ENCODE assay signal across 27 cellular contexts in genomic region chr10:44334091-44334490, GRCh38. TPM values are rescaled to one million over a fixed set of nuclear protein-coding genes. Genes with fewer than 3 reads are reported as not detected.
"Had no signal": no experiment of that assay in that cellular context is flagged by ENCODE, and none has a peak within 500 bp of the region (broad histone marks: within the 10 kb centered on the region; RNA-seq: fewer than 3 reads in every experiment).

No MANE protein-coding gene starts in this region.

- ATAC-seq: activated T-cell treated with anti-CD3 and anti-CD28 coated beads, Interleukin-2, amount 50 U/mL, for 4 hours; right lobe of liver; stimulated activated memory B cell treated with anti-CD40 and anti-IgM and Interleukin-4, amounts not matched to agents 10 μg/mL and 1 μg/mL and 100 μg/mL, for 72 hours; stimulated activated naive CD8-positive, alpha-beta T cell treated with anti-CD3 and anti-CD28 coated beads, Interleukin-15, amount 100 ng/mL, for 72 hours; upper lobe of right lung had no signal

- H3K27me3 ChIP-seq: colonic mucosa, dorsolateral prefrontal cortex, right lobe of liver, thyroid gland, upper lobe of right lung had no signal

- H3K4me1 Mint-ChIP-seq: activated CD4-positive, alpha-beta T cell treated with anti-CD3 and anti-CD28 coated beads, Interleukin-2, amount 10 ng/mL, durations not matched to agents 24 days and 14 days; activated naive CD4-positive, alpha-beta T cell treated with anti-CD3 and anti-CD28 coated beads, Interleukin-2, amount 50 U/mL, for 24 hours; naive B cell; stimulated activated memory B cell treated with anti-CD40 and anti-IgM and Interleukin-4, amounts not matched to agents 10 μg/mL and 1 μg/mL and 100 μg/mL, for 72 hours; stimulated activated naive CD8-positive, alpha-beta T cell treated with anti-CD3 and anti-CD28 coated beads, Interleukin-15, amount 100 ng/mL, for 72 hours had no signal

- H3K36me3 Mint-ChIP-seq: activated CD4-positive, alpha-beta memory T cell treated with anti-CD3 and anti-CD28 coated beads for 36 hours; activated naive CD4-positive, alpha-beta T cell treated with anti-CD3 and anti-CD28 coated beads, Interleukin-2, amount 50 U/mL, for 24 hours; mesothelial cell of epicardium; naive B cell; stimulated activated memory B cell treated with anti-CD40 and anti-IgM and Interleukin-4, amounts not matched to agents 10 μg/mL and 1 μg/mL and 100 μg/mL, for 72 hours had no signal

- H3K27me3 Mint-ChIP-seq: stimulated activated memory B cell treated with anti-CD40 and anti-IgM and Interleukin-4, amounts not matched to agents 10 μg/mL and 1 μg/mL and 100 μg/mL, for 72 hours had no signal

- H3K4me1 ChIP-seq: colonic mucosa, right lobe of liver, upper lobe of right lung had no signal

- DNase-seq: activated CD4-positive, alpha-beta memory T cell treated with anti-CD3 and anti-CD28 coated beads for 36 hours; activated CD4-positive, alpha-beta T cell treated with anti-CD3 and anti-CD28 coated beads, Interleukin-2, amount 10 ng/mL, durations not matched to agents 24 days and 14 days; activated CD4-positive, CD25-positive, alpha-beta regulatory T cell treated with anti-CD3 and anti-CD28 coated beads, Interleukin-2, amount 50 U/mL, for 72 hours; activated T-cell treated with anti-CD3 and anti-CD28 coated beads, Interleukin-2, amount 50 U/mL, for 4 hours; cerebellar nuclear complex; colonic mucosa; effector memory CD4-positive, alpha-beta T cell; glutamatergic neuron; left cardiac atrium; left ventricle myocardium superior; naive B cell; nucleus accumbens; right lobe of liver; small intestine; stimulated activated CD4-positive, alpha-beta T cell treated with anti-CD3 and anti-CD28 coated beads, Interleukin-1b, Interleukin-23, amount 100 ng/mL, for 48 hours; stimulated activated CD4-positive, alpha-beta T cell treated with anti-CD3 and anti-CD28 coated beads, Interleukin-4, amount 100 ng/mL, for 4 hours; stimulated activated CD8-positive, alpha-beta memory T cell treated with anti-CD3 and anti-CD28 coated beads, Interleukin-4, amount 100 ng/mL, for 48 hours; stimulated activated naive CD8-positive, alpha-beta T cell treated with anti-CD3 and anti-CD28 coated beads, Interleukin-15, amount 100 ng/mL, for 72 hours; substantia nigra; T-helper 2 cell; upper lobe of right lung had no signal

- H3K4me3 Mint-ChIP-seq: activated CD4-positive, alpha-beta memory T cell treated with anti-CD3 and anti-CD28 coated beads for 36 hours; activated CD4-positive, alpha-beta T cell treated with anti-CD3 and anti-CD28 coated beads, Interleukin-2, amount 10 ng/mL, durations not matched to agents 24 days and 14 days; activated naive CD4-positive, alpha-beta T cell treated with anti-CD3 and anti-CD28 coated beads, Interleukin-2, amount 50 U/mL, for 24 hours; activated T-cell treated with anti-CD3 and anti-CD28 coated beads, Interleukin-2, amount 50 U/mL, for 4 hours; mesothelial cell of epicardium; naive B cell; stimulated activated memory B cell treated with anti-CD40 and anti-IgM and Interleukin-4, amounts not matched to agents 10 μg/mL and 1 μg/mL and 100 μg/mL, for 72 hours; stimulated activated naive CD8-positive, alpha-beta T cell treated with anti-CD3 and anti-CD28 coated beads, Interleukin-15, amount 100 ng/mL, for 72 hours had no signal

- H3K27ac ChIP-seq: colonic mucosa, right lobe of liver, thyroid gland, upper lobe of right lung had no signal

- H3K27ac Mint-ChIP-seq: activated CD4-positive, alpha-beta memory T cell treated with anti-CD3 and anti-CD28 coated beads for 36 hours; activated CD4-positive, alpha-beta T cell treated with anti-CD3 and anti-CD28 coated beads, Interleukin-2, amount 10 ng/mL, durations not matched to agents 24 days and 14 days; activated naive CD4-positive, alpha-beta T cell treated with anti-CD3 and anti-CD28 coated beads, Interleukin-2, amount 50 U/mL, for 24 hours; activated T-helper 2 cell treated with anti-CD3 and anti-CD28 coated beads, Interferon-gamma antibody, Interleukin-2, Interleukin-4, amounts not matched to agents 10 μg/mL and 5 μg/mL and 100 μg/mL, durations not matched to agents 14 hours and 24 hours and 36 hours; mesothelial cell of epicardium; stimulated activated memory B cell treated with anti-CD40 and anti-IgM and Interleukin-4, amounts not matched to agents 10 μg/mL and 1 μg/mL and 100 μg/mL, for 72 hours; stimulated activated naive CD8-positive, alpha-beta T cell treated with anti-CD3 and anti-CD28 coated beads, Interleukin-15, amount 100 ng/mL, for 72 hours had no signal

- H3K36me3 ChIP-seq: colonic mucosa, right lobe of liver, thyroid gland, upper lobe of right lung had no signal

- H3K9me3 Mint-ChIP-seq: activated CD4-positive, alpha-beta memory T cell treated with anti-CD3 and anti-CD28 coated beads for 36 hours; activated CD4-positive, alpha-beta T cell treated with anti-CD3 and anti-CD28 coated beads, Interleukin-2, amount 10 ng/mL, durations not matched to agents 24 days and 14 days; activated naive CD4-positive, alpha-beta T cell treated with anti-CD3 and anti-CD28 coated beads, Interleukin-2, amount 50 U/mL, for 24 hours; activated T-cell treated with anti-CD3 and anti-CD28 coated beads, Interleukin-2, amount 50 U/mL, for 4 hours; activated T-helper 2 cell treated with anti-CD3 and anti-CD28 coated beads, Interferon-gamma antibody, Interleukin-2, Interleukin-4, amounts not matched to agents 10 μg/mL and 5 μg/mL and 100 μg/mL, durations not matched to agents 14 hours and 24 hours and 36 hours; mesothelial cell of epicardium; stimulated activated memory B cell treated with anti-CD40 and anti-IgM and Interleukin-4, amounts not matched to agents 10 μg/mL and 1 μg/mL and 100 μg/mL, for 72 hours; stimulated activated naive CD8-positive, alpha-beta T cell treated with anti-CD3 and anti-CD28 coated beads, Interleukin-15, amount 100 ng/mL, for 72 hours had no signal

- H3K9me3 ChIP-seq: colonic mucosa, right lobe of liver, thyroid gland, upper lobe of right lung had no signal

- H3K4me3 ChIP-seq: colonic mucosa, dorsolateral prefrontal cortex, right lobe of liver, thyroid gland, upper lobe of right lung had no signal

RNA-seq across cellular contexts. Expression of gene CXCL12, which starts 50.8 kb away (rescaled TPM):
- total RNA-seq: activated CD4-positive, alpha-beta memory T cell treated with anti-CD3 and anti-CD28 coated beads for 36 hours; activated CD4-positive, alpha-beta T cell treated with anti-CD3 and anti-CD28 coated beads, Interleukin-2, amount 10 ng/mL, durations not matched to agents 24 days and 14 days; activated T-helper 2 cell treated with anti-CD3 and anti-CD28 coated beads, Interferon-gamma antibody, Interleukin-2, Interleukin-4, amounts not matched to agents 10 μg/mL and 5 μg/mL and 100 μg/mL, durations not matched to agents 14 hours and 24 hours and 36 hours had no signal
